In genomic region chr5:73913971-73914370, GRCh38 we compare ENCODE assay signal across 18 cellular contexts.
DNase-seq lines count a peak whose midpoint lies in the region; ATAC-seq and TF ChIP-seq lines count a peak whose summit lies in the region.
"Had no signal": no experiment of that assay in that cellular context is flagged by ENCODE, and none has a peak within 500 bp of the region (broad histone marks: within the 10 kb centered on the region; RNA-seq: fewer than 3 reads in every experiment).

No MANE protein-coding gene starts in this region.

- H3K27ac ChIP-seq in HEK293 (ENCODE audit: extremely low read depth, low read depth, low read length), result no peak overlapping the region
- H3K27ac ChIP-seq in left lung, result no peak overlapping the region
- H3K27ac ChIP-seq: BLaER1, GM23248 had no signal

- ATAC-seq in HG03280 (IDR thresholded peaks at IDR 0.05; ENCODE audit: unreplicated experiment) (no peak), left lung (no peak)
- ATAC-seq: CD8-positive, alpha-beta T cell; HCT116 had no signal

- no peak overlapping the region for H3K4me3 Mint-ChIP-seq in nephron
- H3K4me3 Mint-ChIP-seq: B cell; CD4-positive, CD25-positive, alpha-beta regulatory T cell; CD8-positive, alpha-beta T cell; H9 had no signal

- H3K27ac Mint-ChIP-seq in nephron, result peak overlapping the region; percentile 35 to 91 (median 86)
- H3K27ac Mint-ChIP-seq: B cell; CD4-positive, CD25-positive, alpha-beta regulatory T cell; CD8-positive, alpha-beta T cell; H9 had no signal

- H3K4me3 ChIP-seq in HEK293 (ENCODE audit: low read depth, low read length) (no peak overlapping the region), left lung (no peak overlapping the region)
- H3K4me3 ChIP-seq: BLaER1, GM23248 had no signal

- H3K27me3 Mint-ChIP-seq in nephron (ENCODE audit: low read depth), result no peaks in the 10 kb centered on the region

- TF ChIP-seq CTCF in HEK293 (tag by site-specific recombination; IDR thresholded peaks at IDR 0.05), result no peak
- no peak for TF ChIP-seq CTCF in nephron (IDR thresholded peaks at IDR 0.05; ENCODE audit: unreplicated experiment in 3 of 3)
- TF ChIP-seq CTCF in left lung (IDR thresholded peaks at IDR 0.05), result no peak

- H3K9me3 Mint-ChIP-seq in nephron, result no peaks in the 10 kb centered on the region
- H3K9me3 Mint-ChIP-seq: CD8-positive, alpha-beta T cell; H9 had no signal

- POLR2A ChIA-PET in HEK293 (lab: Yijun Ruan, JAX), result no interaction called here
- POLR2A ChIA-PET in HEK293T (lab: Yijun Ruan, JAX), result no interaction called here

- H3K36me3 Mint-ChIP-seq in nephron (ENCODE audit: low read depth), result peaks cover 34% of the 10 kb centered on the region
- H3K36me3 Mint-ChIP-seq: CD4-positive, CD25-positive, alpha-beta regulatory T cell; CD8-positive, alpha-beta T cell had no signal

- intact Hi-C loops in left lung (cut with DNase I), result no loop called here

- peaks cover 79% of the 10 kb centered on the region for H3K4me1 Mint-ChIP-seq in nephron
- H3K4me1 Mint-ChIP-seq: B cell; CD4-positive, CD25-positive, alpha-beta regulatory T cell had no signal

- CTCF ChIA-PET in HEK293 (lab: Yijun Ruan, JAX) (interaction anchor here (2.3 kb wide), 1 partner anchor 11 kb away, joined by 7 read pairs; no protein-coding TSS in a partner anchor), HEK293T (lab: Yijun Ruan, JAX) (interaction anchor here (0.5 to 0.6 kb wide), 2 partner anchors 9 to 804 kb away, joined by 3 to 4 read pairs; no protein-coding TSS in a partner anchor)

- H3K36me3 ChIP-seq in HEK293 (ENCODE audit: control insufficient read depth in 2 of 2, insufficient read depth in 1 of 2, low read length in 2 of 2), result no peaks in the 10 kb centered on the region; a peak in 1 of 3 replicates
- H3K36me3 ChIP-seq in left lung, result peaks cover 0 to 5% of the 10 kb centered on the region in 2 donors
- H3K36me3 ChIP-seq: BLaER1 had no signal

- DNase-seq in HEK293T (ENCODE audit: extremely low spot score) (no peak), NCI-H69 (lab: John Stamatoyannopoulos, UW) (peak; percentile 46), left lung (no peak), NCI-H146 (lab: John Stamatoyannopoulos, UW) (no peak)
- DNase-seq in activated CD4-positive, CD25-positive, alpha-beta regulatory T cell treated with anti-CD3 and anti-CD28 coated beads, Interleukin-2, amount 50 U/mL, for 72 hours, result no peak
- DNase-seq: Caco-2; CD4-positive, CD25-positive, alpha-beta regulatory T cell; CD8-positive, alpha-beta T cell; DMS153; DND-41; GM23248; H9 had no signal

- no peaks in the 10 kb centered on the region for H3K27me3 ChIP-seq in left lung
- H3K27me3 ChIP-seq: BLaER1 had no signal

- H3K4me1 ChIP-seq in HEK293 (ENCODE audit: control insufficient read depth, insufficient read depth, low read length), result peaks cover 13% of the 10 kb centered on the region
- no peaks in the 10 kb centered on the region for H3K4me1 ChIP-seq in left lung
- H3K4me1 ChIP-seq: Caco-2 had no signal

- no peaks in the 10 kb centered on the region for H3K9me3 ChIP-seq in HEK293 (ENCODE audit: control insufficient read depth, insufficient read depth, low read depth, low read length)
- no peaks in the 10 kb centered on the region for H3K9me3 ChIP-seq in left lung
- H3K9me3 ChIP-seq: BLaER1, Caco-2 had no signal

TF ChIP-seq in HEK293, 187 proteins besides CTCF, POLR2A, EP300 and RAD21:
- TF ChIP-seq PRDM10 (tag by site-specific recombination; IDR thresholded peaks at IDR 0.05) (peak; percentile 43), ZNF335 (tag by site-specific recombination; conservative IDR thresholded peaks at IDR 0.05) (no peak), ZNF362 (tag by site-specific recombination; IDR thresholded peaks at IDR 0.05) (0 out of 2 replicates have a peak, but pooled peaks have one; percentile 17), ZNF324 (tag by site-specific recombination; IDR thresholded peaks at IDR 0.05) (no peak)

TF ChIP-seq in HEK293T, 16 proteins besides CTCF, POLR2A, EP300 and RAD21:
- TF ChIP-seq FOXK2 (IDR thresholded peaks at IDR 0.05), result no peak
- no peak for TF ChIP-seq HDGF (IDR thresholded peaks at IDR 0.05; ENCODE audit: borderline replicate concordance)
- no peak for TF ChIP-seq LEF1 (IDR thresholded peaks at IDR 0.05; ENCODE audit: borderline replicate concordance)
- no peak for TF ChIP-seq FOXA1 (IDR thresholded peaks at IDR 0.05)
- no peak for TF ChIP-seq BHLHE40 (IDR thresholded peaks at IDR 0.05; ENCODE audit: borderline replicate concordance)
- TF ChIP-seq SUZ12 (IDR thresholded peaks at IDR 0.05), result no peak
- TF ChIP-seq ZNF384 (IDR thresholded peaks at IDR 0.05), result no peak
- no peak for TF ChIP-seq ARNT (IDR thresholded peaks at IDR 0.05)
- peak; percentile 45 for TF ChIP-seq PKNOX1 (IDR thresholded peaks at IDR 0.05)
